Comparison of ENCODE assay signal across 1 cellular context in genomic region chr16:72590179-72590937, GRCh38.
TF ChIP-seq lines count a peak whose summit lies in the region.

No MANE protein-coding gene starts in this region.

TF ChIP-seq in GM12878, 131 proteins besides CTCF, POLR2A, EP300 and RAD21 (continued from another document):
- TF ChIP-seq E4F1 (IDR thresholded peaks at IDR 0.05; ENCODE audit: borderline replicate concordance, partially characterized antibody): no peak
- TF ChIP-seq KAT2A (conservative IDR thresholded peaks at IDR 0.05; ENCODE audit: control insufficient read depth, low read depth, low read length): no peak
